19 cellular contexts compared by ENCODE assay signal in genomic region chr21:45146301-45146700, GRCh38.
"Had no signal": no experiment of that assay in that cellular context is flagged by ENCODE, and none has a peak within 500 bp of the region (broad histone marks: within the 10 kb centered on the region; RNA-seq: fewer than 3 reads in every experiment).

No MANE protein-coding gene starts in this region.

- H3K27ac Mint-ChIP-seq: activated CD4-positive, alpha-beta T cell treated with anti-CD3 and anti-CD28 coated beads, Interleukin-2, amount 10 ng/mL, durations not matched to agents 7 days and 5 days; activated CD8-positive, alpha-beta T cell treated with anti-CD3 and anti-CD28 coated beads for 36 hours; activated naive CD8-positive, alpha-beta T cell treated with anti-CD3 and anti-CD28 coated beads for 36 hours; activated T-cell treated with anti-CD3 and anti-CD28 coated beads, Interleukin-2, amount 50 U/mL, for 24 hours; activated T-helper 2 cell treated with anti-CD3 and anti-CD28 coated beads, Interferon-gamma antibody, Interleukin-2, Interleukin-4, amounts not matched to agents 10 μg/mL and 5 μg/mL and 100 μg/mL, durations not matched to agents 14 hours and 24 hours and 36 hours; nephron had no signal

- H3K9ac ChIP-seq: SK-N-SH had no signal

- H3K4me1 Mint-ChIP-seq: activated naive CD8-positive, alpha-beta T cell treated with anti-CD3 and anti-CD28 coated beads for 36 hours had no signal

- H3K4me3 Mint-ChIP-seq: activated CD4-positive, alpha-beta T cell treated with anti-CD3 and anti-CD28 coated beads, Interleukin-2, amount 10 ng/mL, durations not matched to agents 7 days and 5 days; activated CD8-positive, alpha-beta T cell treated with anti-CD3 and anti-CD28 coated beads for 36 hours; activated naive CD8-positive, alpha-beta T cell treated with anti-CD3 and anti-CD28 coated beads for 36 hours; activated T-cell treated with anti-CD3 and anti-CD28 coated beads, Interleukin-2, amount 50 U/mL, for 24 hours; nephron had no signal

- H3K4me2 ChIP-seq: SK-N-SH had no signal

- H3K4me3 ChIP-seq: thoracic aorta, upper lobe of right lung had no signal

- H3K9me3 Mint-ChIP-seq: activated CD4-positive, alpha-beta T cell treated with anti-CD3 and anti-CD28 coated beads, Interleukin-2, amount 10 ng/mL, durations not matched to agents 7 days and 5 days; activated CD8-positive, alpha-beta T cell treated with anti-CD3 and anti-CD28 coated beads for 36 hours; activated naive CD8-positive, alpha-beta T cell treated with anti-CD3 and anti-CD28 coated beads for 36 hours; activated T-cell treated with anti-CD3 and anti-CD28 coated beads, Interleukin-2, amount 50 U/mL, for 24 hours; activated T-helper 2 cell treated with anti-CD3 and anti-CD28 coated beads, Interferon-gamma antibody, Interleukin-2, Interleukin-4, amounts not matched to agents 10 μg/mL and 5 μg/mL and 100 μg/mL, durations not matched to agents 14 hours and 24 hours and 36 hours; nephron had no signal

- H3K4me1 ChIP-seq: upper lobe of right lung had no signal

- H3K27me3 Mint-ChIP-seq: activated CD4-positive, alpha-beta T cell treated with anti-CD3 and anti-CD28 coated beads, Interleukin-2, amount 10 ng/mL, durations not matched to agents 7 days and 5 days; activated CD8-positive, alpha-beta T cell treated with anti-CD3 and anti-CD28 coated beads for 36 hours; activated naive CD8-positive, alpha-beta T cell treated with anti-CD3 and anti-CD28 coated beads for 36 hours; activated T-cell treated with anti-CD3 and anti-CD28 coated beads, Interleukin-2, amount 50 U/mL, for 24 hours had no signal

- H3K36me3 ChIP-seq: upper lobe of right lung had no signal

- H3K27me3 ChIP-seq: upper lobe of right lung had no signal

- H3K27ac ChIP-seq: thoracic aorta, upper lobe of right lung had no signal

- DNase-seq: activated CD4-positive, alpha-beta T cell treated with anti-CD3 and anti-CD28 coated beads, Interleukin-2, amount 10 ng/mL, durations not matched to agents 7 days and 5 days; activated CD8-positive, alpha-beta T cell treated with anti-CD3 and anti-CD28 coated beads for 36 hours; activated naive CD4-positive, alpha-beta T cell treated with Interleukin-2 at 50 U/mL for 16 hours; activated naive CD8-positive, alpha-beta T cell treated with anti-CD3 and anti-CD28 coated beads for 36 hours; amniotic stem cell; cerebellar nuclear complex; cortex of kidney; kidney; midbrain; SK-N-SH; stimulated activated CD4-positive, alpha-beta T cell treated with anti-CD3 and anti-CD28 coated beads, Interleukin-4, amount 100 ng/mL, for 24 hours; stimulated activated naive CD4-positive, alpha-beta T cell treated with Interleukin-2 at 50 U/mL for 16 hours; upper lobe of right lung had no signal

- ATAC-seq: activated CD4-positive, CD25-positive, alpha-beta regulatory T cell treated with anti-CD3 and anti-CD28 coated beads, Interleukin-2, amount 50 U/mL, for 24 hours; activated CD8-positive, alpha-beta T cell treated with anti-CD3 and anti-CD28 coated beads for 36 hours; left lobe of liver; upper lobe of right lung had no signal

- H3K9me3 ChIP-seq: SK-N-SH, thoracic aorta, upper lobe of right lung had no signal
